ENCODE assay signal across 9 cellular contexts in genomic region chr1:234975122-234975940, GRCh38.
DNase-seq lines count a peak whose midpoint lies in the region; ATAC-seq and TF ChIP-seq lines count a peak whose summit lies in the region.
"Had no signal": no experiment of that assay in that cellular context is flagged by ENCODE, and none has a peak within 500 bp of the region (broad histone marks: within the 10 kb centered on the region; RNA-seq: fewer than 3 reads in every experiment).

No MANE protein-coding gene starts in this region.

- H3K9me3 Mint-ChIP-seq in effector memory CD8-positive, alpha-beta T cell = no peaks in the 10 kb centered on the region

- no peak for TF ChIP-seq CTCF in AG10803 (conservative IDR thresholded peaks at IDR 0.05; ENCODE audit: low read length)
- TF ChIP-seq CTCF in smooth muscle cell (IDR thresholded peaks at IDR 0.05; ENCODE audit: borderline replicate concordance, insufficient read depth, poor library complexity, severe bottlenecking) = no peak

- H3K4me1 Mint-ChIP-seq in effector memory CD8-positive, alpha-beta T cell (ENCODE audit: low read depth in 2 of 2) = peaks cover 50% of the 10 kb centered on the region in 2 donors

- no peaks in the 10 kb centered on the region for H4K20me1 ChIP-seq in smooth muscle cell (ENCODE audit: low read depth)

- peak overlapping the region; percentile 36 for H3K4me2 ChIP-seq in smooth muscle cell

- H2AFZ ChIP-seq in smooth muscle cell (ENCODE audit: low read depth) = no peak overlapping the region

- no peaks in the 10 kb centered on the region for H3K79me2 ChIP-seq in smooth muscle cell (ENCODE audit: low read depth)

- peaks cover 9% of the 10 kb centered on the region for H3K36me3 Mint-ChIP-seq in effector memory CD8-positive, alpha-beta T cell (ENCODE audit: insufficient read depth)

- H3K4me1 ChIP-seq in smooth muscle cell (ENCODE audit: low read depth) = peaks cover 40% of the 10 kb centered on the region

- H3K27me3 ChIP-seq in smooth muscle cell (ENCODE audit: low read depth) = no peaks in the 10 kb centered on the region
- H3K27me3 ChIP-seq: heart left ventricle had no signal

- 47% methylated on average over 11 of the region's 11 CpGs for WGBS in smooth muscle cell (ENCODE audit: low lambda C conversion rate)

- ATAC-seq in effector memory CD8-positive, alpha-beta T cell (replicated peaks) = no peak
- ATAC-seq in GM19455 (IDR thresholded peaks at IDR 0.05; ENCODE audit: unreplicated experiment) = no peak

- H3K27ac Mint-ChIP-seq in effector memory CD8-positive, alpha-beta T cell = no peak overlapping the region

- DNase-seq in AG10803 (ENCODE audit: low read depth) (peak; percentile 95), HUDEP-2 (lab: John Stamatoyannopoulos, UW; ENCODE audit: unreplicated experiment in 76 of 76) (peak in 44 of 76 experiments; percentile 8 to 82 (median 49)), SW480 (ENCODE audit: low spot score) (peak; percentile 100), fibroblast of the conjunctiva (ENCODE audit: low read depth) (peak; percentile 69), smooth muscle cell (lab: John Stamatoyannopoulos, UW; ENCODE audit: unreplicated experiment) (no peak), activated gamma-delta T cell treated with Interleukin-2 at 50 U/mL for 16 hours (no peak)
- no peak for DNase-seq in effector memory CD8-positive, alpha-beta T cell
- DNase-seq: heart left ventricle had no signal

- no peaks in the 10 kb centered on the region for H3K36me3 ChIP-seq in smooth muscle cell (ENCODE audit: low read depth)
- H3K36me3 ChIP-seq: heart left ventricle had no signal

- no peak overlapping the region for H3K4me3 Mint-ChIP-seq in effector memory CD8-positive, alpha-beta T cell

- peaks cover 39% of the 10 kb centered on the region for H3F3A ChIP-seq in smooth muscle cell (ENCODE audit: low read depth)

- H3K9ac ChIP-seq in smooth muscle cell (ENCODE audit: low read depth) = peak overlapping the region; percentile 47

- no peaks in the 10 kb centered on the region for H3K27me3 Mint-ChIP-seq in effector memory CD8-positive, alpha-beta T cell

- H3K27ac ChIP-seq in smooth muscle cell (ENCODE audit: low read depth) = peak overlapping the region; percentile 99

- H3K4me3 ChIP-seq in AG10803 (ENCODE audit: low read length) (no peak overlapping the region), smooth muscle cell (no peak overlapping the region)
- H3K4me3 ChIP-seq: heart left ventricle had no signal

- no peaks in the 10 kb centered on the region for H3K9me3 ChIP-seq in smooth muscle cell (replicated peaks; ENCODE audit: low read depth)
- H3K9me3 ChIP-seq: heart left ventricle had no signal

Comparison
In these comparisons a context has a peak if more than half of its experiments do, and no peak if none do; other contexts are left out.
1. DNase-seq: peak in AG10803 (single experiment), HUDEP-2 (44 of 76), SW480 (single experiment) and fibroblast of the conjunctiva (single experiment); none in smooth muscle cell (single experiment), effector memory CD8-positive, alpha-beta T cell (0 of 3) and activated gamma-delta T cell treated with Interleukin-2 at 50 U/mL for 16 hours (single experiment).